Comparison of ENCODE assay signal across 1 cellular context in the genomic region with DNA sequence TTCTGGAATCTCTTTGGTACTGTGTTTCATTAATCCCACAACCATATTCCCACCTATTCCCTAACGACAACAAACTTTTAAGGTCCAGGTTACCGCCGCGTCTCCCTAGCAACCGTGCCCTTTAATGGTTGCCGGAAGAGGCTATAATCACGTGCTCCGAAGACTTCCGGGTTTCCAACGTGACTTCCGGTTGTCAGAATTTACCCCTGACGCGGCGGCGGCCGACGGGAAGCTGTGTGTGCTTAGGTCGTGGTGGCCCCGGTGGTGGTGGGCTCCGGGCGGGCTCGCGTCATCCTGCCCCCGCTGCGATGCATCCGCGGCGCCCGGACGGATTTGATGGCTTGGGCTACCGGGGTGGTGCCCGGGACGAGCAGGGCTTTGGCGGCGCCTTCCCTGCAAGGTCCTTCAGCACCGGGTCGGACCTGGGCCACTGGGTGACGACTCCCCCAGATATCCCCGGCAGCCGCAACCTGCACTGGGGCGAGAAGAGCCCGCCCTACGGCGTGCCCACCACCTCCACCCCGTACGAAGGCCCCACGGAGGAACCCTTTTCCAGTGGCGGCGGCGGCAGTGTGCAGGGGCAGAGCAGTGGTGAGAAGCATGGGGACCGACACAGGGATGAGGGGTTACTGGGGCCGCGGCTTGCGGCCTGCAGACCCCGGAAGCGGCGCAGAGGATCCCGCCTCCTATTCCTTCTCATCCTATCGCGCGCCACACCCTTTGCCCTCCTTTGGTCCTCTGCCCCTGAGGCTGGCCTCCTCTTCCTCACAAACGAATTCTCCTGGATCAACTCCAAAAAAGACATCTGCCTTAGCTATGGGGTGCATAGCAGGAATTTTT.
TF ChIP-seq lines count a peak whose summit lies in the region.

A gene (plus strand): TSS at position 196 of the 840 bp plus-strand sequence. CDS start 113 bp downstream, at position 309.

TF ChIP-seq in SK-N-SH treated with all-trans-retinoic acid at 6 μM for 48 hours, 23 proteins besides CTCF, POLR2A, EP300 and RAD21 (continued from another document):
- TF ChIP-seq, protein P1, sequence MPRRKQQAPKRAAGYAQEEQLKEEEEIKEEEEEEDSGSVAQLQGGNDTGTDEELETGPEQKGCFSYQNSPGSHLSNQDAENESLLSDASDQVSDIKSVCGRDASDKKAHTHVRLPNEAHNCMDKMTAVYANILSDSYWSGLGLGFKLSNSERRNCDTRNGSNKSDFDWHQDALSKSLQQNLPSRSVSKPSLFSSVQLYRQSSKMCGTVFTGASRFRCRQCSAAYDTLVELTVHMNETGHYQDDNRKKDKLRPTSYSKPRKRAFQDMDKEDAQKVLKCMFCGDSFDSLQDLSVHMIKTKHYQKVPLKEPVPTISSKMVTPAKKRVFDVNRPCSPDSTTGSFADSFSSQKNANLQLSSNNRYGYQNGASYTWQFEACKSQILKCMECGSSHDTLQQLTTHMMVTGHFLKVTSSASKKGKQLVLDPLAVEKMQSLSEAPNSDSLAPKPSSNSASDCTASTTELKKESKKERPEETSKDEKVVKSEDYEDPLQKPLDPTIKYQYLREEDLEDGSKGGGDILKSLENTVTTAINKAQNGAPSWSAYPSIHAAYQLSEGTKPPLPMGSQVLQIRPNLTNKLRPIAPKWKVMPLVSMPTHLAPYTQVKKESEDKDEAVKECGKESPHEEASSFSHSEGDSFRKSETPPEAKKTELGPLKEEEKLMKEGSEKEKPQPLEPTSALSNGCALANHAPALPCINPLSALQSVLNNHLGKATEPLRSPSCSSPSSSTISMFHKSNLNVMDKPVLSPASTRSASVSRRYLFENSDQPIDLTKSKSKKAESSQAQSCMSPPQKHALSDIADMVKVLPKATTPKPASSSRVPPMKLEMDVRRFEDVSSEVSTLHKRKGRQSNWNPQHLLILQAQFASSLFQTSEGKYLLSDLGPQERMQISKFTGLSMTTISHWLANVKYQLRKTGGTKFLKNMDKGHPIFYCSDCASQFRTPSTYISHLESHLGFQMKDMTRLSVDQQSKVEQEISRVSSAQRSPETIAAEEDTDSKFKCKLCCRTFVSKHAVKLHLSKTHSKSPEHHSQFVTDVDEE (CRISPR knock-in tag; IDR thresholded peaks at IDR 0.05), result no peak; the same call in 1 of the 2 replicates
TF ChIP-seq in SK-N-SH treated with all-trans-retinoic acid at 6 μM for 48 hours: peak in this region for 0.
